In the genomic region with DNA sequence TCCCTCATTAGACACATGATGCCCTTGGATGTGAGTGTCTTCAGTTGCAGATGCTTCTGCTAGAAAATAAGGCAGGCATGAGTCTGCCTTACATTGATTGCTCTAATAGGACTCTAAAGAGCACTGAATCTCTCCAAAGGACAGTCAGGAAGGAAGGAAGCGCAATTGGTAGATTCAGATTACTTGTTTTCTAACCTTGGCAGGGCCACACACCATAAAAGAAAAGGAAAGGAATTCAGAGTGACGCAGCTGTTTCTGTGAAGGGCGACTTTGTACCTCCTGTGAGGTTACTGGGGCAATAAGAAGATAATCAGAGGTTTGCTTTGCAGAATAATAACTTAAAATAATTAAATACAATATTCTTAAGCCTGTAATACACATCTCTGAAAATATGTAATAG, we compare ENCODE assay signal across 10 cellular contexts.
"Had no signal": no experiment of that assay in that cellular context is flagged by ENCODE, and none has a peak within 500 bp of the region (broad histone marks: within the 10 kb centered on the region; RNA-seq: fewer than 3 reads in every experiment).

No MANE protein-coding gene starts in this region.

- DNase-seq: activated B cell treated with CpG ODN at 0.5 μM for 24 hours; activated CD4-positive, alpha-beta T cell treated with anti-CD3 and anti-CD28 coated beads, Interleukin-2, amount 10 ng/mL, durations not matched to agents 24 days and 14 days; activated naive CD4-positive, alpha-beta T cell treated with anti-CD3 and anti-CD28 coated beads, Interleukin-2, amount 50 U/mL, for 16 hours; brain microvascular endothelial cell; cerebellar nuclear complex; effector memory CD8-positive, alpha-beta T cell; immature natural killer cell; mammary epithelial cell; SW 1271 had no signal

- ATAC-seq: effector memory CD8-positive, alpha-beta T cell had no signal

- H3K27ac ChIP-seq: brain microvascular endothelial cell had no signal

- H3K27me3 ChIP-seq: brain microvascular endothelial cell had no signal

- H3K36me3 ChIP-seq: brain microvascular endothelial cell had no signal

- FAIRE-seq: urothelium cell line had no signal
